In the genomic region with DNA sequence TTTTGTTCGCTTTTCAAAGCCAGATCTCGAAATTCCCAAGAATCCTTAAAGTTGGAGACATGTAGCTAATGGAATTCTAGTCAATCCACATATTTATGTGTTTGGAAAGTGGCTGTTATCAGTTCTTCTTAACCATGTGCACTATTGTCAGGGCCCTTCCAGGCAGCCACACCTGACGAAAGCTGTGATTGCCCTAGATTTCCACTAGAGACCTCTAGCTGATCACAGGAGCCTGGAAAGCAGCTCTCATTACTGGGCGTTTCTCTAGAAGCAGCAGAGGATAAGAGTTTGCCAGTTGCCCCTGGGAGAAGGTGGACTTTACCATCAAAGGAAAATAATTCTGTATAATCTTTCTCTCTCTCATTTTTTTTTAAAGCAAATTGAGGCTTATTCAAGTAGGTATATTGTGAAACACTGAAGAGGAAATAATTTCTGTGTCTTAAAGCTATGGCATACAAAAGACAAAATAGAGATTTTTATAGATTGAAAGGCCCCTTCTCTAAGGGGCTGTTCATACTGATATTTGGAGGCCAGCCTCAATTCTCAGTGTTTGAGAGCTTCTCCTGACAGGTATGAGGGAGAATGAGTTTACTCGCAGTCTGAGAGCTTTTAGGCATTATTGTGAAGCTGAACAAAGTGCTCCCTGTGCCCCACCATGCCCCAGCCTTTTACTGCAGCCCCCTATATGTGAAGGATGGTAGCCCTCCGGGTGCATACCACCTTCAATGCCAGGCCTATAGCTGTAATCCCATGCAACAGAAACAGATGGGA, we compare ENCODE assay signal across 8 cellular contexts.
DNase-seq lines count a peak whose midpoint lies in the region; ATAC-seq and TF ChIP-seq lines count a peak whose summit lies in the region.

No MANE protein-coding gene starts in this region.

- intact Hi-C loops in tibial artery (cut with DNase I; ENCODE audit: low total_unique reads) (loop anchor here (5.0 kb wide), 1 partner anchor 574 kb away; the partner anchor contains the start of gene PLK2), posterior vena cava (cut with DNase I) (no loop called here)

- H3K27me3 ChIP-seq in tibial artery: no peaks in the 10 kb centered on the region

- H3K4me1 ChIP-seq in tibial artery: peaks cover 0 to 17% (median 0%) of the 10 kb centered on the region in 4 donors

- no peak overlapping the region for H3K27ac ChIP-seq in tibial artery

- TF ChIP-seq CTCF in GM12864 (IDR thresholded peaks at IDR 0.05; ENCODE audit: low read depth, low read length, missing control alignments) (peak; percentile 33), tibial artery (IDR thresholded peaks at IDR 0.05) (peak; percentile 46 to 53)

- no peaks in the 10 kb centered on the region for H3K9me3 ChIP-seq in tibial artery

- H3K36me3 ChIP-seq in tibial artery: no peaks in the 10 kb centered on the region

- H3K4me3 ChIP-seq in GM12864 (ENCODE audit: low read depth, low read length): no peak overlapping the region
- H3K4me3 ChIP-seq in tibial artery: no peak overlapping the region

- no peak for ATAC-seq in GM21447 (IDR thresholded peaks at IDR 0.05; ENCODE audit: unreplicated experiment)

- DNase-seq in GM12864 (ENCODE audit: low read depth) (no peak), NCI-H1092 treated with DMSO at 0.1 percent for 48 hours (lab: John Stamatoyannopoulos, UW) (peak; percentile 1), astrocyte of the hippocampus (ENCODE audit: low read depth, low spot score) (peak; percentile 87), inferior parietal cortex (ENCODE audit: extremely low spot score) (peak; percentile 45), tibial artery (no peak), posterior vena cava (ENCODE audit: low spot score) (no peak)
- no peak for DNase-seq in stimulated activated CD8-positive, alpha-beta memory T cell treated with anti-CD3 and anti-CD28 coated beads, Interleukin-4, amount 100 ng/mL, for 48 hours

Comparison
In these comparisons a context has a peak if more than half of its experiments do, and no peak if none do; other contexts are left out.
1. DNase-seq: peak in NCI-H1092 treated with DMSO at 0.1 percent for 48 hours (single experiment), astrocyte of the hippocampus (single experiment) and inferior parietal cortex (single experiment); none in GM12864 (single experiment), tibial artery (0 of 2), stimulated activated CD8-positive, alpha-beta memory T cell treated with anti-CD3 and anti-CD28 coated beads, Interleukin-4, amount 100 ng/mL, for 48 hours (single experiment) and posterior vena cava (single experiment).